Comparison of ENCODE assay signal across 1 cellular context in the genomic region with DNA sequence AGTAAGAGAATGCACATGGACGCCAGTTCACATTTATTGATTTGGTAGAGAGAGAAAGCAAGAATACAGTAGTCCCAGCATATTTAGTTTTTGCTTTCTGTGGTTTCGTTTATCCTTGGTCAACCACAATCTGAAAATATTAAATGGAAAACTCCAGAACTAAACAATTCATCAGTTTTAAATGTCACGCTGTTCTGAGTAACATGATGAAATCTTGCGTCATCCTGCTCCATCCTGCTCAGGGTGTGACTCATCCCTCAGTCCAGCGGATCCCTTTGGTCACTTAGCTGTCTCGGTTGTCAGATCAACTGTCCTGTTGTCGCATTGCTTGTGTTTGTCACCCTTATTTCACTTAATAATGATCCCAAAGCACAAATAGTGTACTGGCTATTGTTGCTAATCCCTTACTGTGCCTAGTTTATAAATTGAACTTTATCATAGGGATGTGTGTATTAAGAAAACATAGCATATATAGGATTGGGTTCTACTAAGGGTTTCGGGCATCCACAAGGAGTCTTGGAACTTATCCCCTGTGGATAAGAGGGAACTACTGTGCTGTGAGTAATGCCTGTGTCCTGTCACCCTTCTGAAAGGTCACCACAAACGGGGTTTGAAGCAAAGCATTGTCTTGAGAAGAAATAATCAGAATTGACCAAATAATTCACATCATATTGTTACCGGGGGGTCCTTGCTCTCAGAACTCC.
TF ChIP-seq lines count a peak whose summit lies in the region.

No MANE protein-coding gene starts in this region.

TF ChIP-seq in K562, 482 proteins besides CTCF, POLR2A, EP300 and RAD21 (continued from another document and continues in another):
- TF ChIP-seq, protein P1, sequence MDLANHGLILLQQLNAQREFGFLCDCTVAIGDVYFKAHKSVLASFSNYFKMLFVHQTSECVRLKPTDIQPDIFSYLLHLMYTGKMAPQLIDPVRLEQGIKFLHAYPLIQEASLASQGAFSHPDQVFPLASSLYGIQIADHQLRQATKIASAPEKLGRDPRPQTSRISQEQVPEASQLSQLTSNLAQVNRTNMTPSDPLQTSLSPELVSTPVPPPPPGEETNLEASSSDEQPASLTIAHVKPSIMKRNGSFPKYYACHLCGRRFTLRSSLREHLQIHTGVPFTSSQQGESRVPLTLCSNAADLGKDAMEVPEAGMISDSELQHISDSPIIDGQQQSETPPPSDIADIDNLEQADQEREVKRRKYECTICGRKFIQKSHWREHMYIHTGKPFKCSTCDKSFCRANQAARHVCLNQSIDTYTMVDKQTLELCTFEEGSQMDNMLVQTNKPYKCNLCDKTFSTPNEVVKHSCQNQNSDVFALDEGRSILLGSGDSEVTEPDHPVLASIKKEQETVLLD (IDR thresholded peaks at IDR 0.05), result no peak
- TF ChIP-seq C11orf30 (IDR thresholded peaks at IDR 0.05; ENCODE audit: low read depth), result 0 out of 2 replicates have a peak, but pooled peaks have one; percentile 7
- peak; percentile 38 for TF ChIP-seq RBFOX2 (IDR thresholded peaks at IDR 0.05; ENCODE audit: low read depth, low read length)
- TF ChIP-seq ARHGAP35 (IDR thresholded peaks at IDR 0.05; ENCODE audit: partially characterized antibody), result no peak
- TF ChIP-seq TSC22D4 (tag; IDR thresholded peaks at IDR 0.05), result no peak
- no peak for TF ChIP-seq ZNF77 (CRISPR knock-in tag; IDR thresholded peaks at IDR 0.05)
- peak; percentile 72 for TF ChIP-seq PKNOX1 (IDR thresholded peaks at IDR 0.05)
- TF ChIP-seq CBX2 (IDR thresholded peaks at IDR 0.05; ENCODE audit: insufficient read depth, low read length, poor library complexity, severe bottlenecking), result no peak
- no peak for TF ChIP-seq TAL1 (IDR thresholded peaks at IDR 0.05)
- no peak for TF ChIP-seq THRA (IDR thresholded peaks at IDR 0.05)
- peak; percentile 77 for TF ChIP-seq ZFP1 (CRISPR knock-in tag; IDR thresholded peaks at IDR 0.05)
- TF ChIP-seq SNIP1 (IDR thresholded peaks at IDR 0.05; ENCODE audit: low read depth), result no peak
- no peak for TF ChIP-seq SMAD1 (IDR thresholded peaks at IDR 0.05; ENCODE audit: low read depth, low read length, partially characterized antibody)
- no peak for TF ChIP-seq PRPF4 (IDR thresholded peaks at IDR 0.05; ENCODE audit: insufficient read depth, low read depth, low read length, poor library complexity, severe bottlenecking)
- TF ChIP-seq UBTF (IDR thresholded peaks at IDR 0.05; ENCODE audit: borderline replicate concordance in 1 of 2, low read depth in 2 of 2, low read length in 2 of 2), result no peak
- TF ChIP-seq U2AF1 (optimal IDR thresholded peaks at IDR 0.05; ENCODE audit: low read depth, low read length), result no peak
- no peak for TF ChIP-seq ZNF184 (CRISPR knock-in tag; IDR thresholded peaks at IDR 0.05)
- peak; percentile 89 for TF ChIP-seq ZNF175 (CRISPR knock-in tag; IDR thresholded peaks at IDR 0.05; ENCODE audit: low read depth)
- TF ChIP-seq ZNF311 (CRISPR knock-in tag; IDR thresholded peaks at IDR 0.05), result no peak
- TF ChIP-seq, protein P2, sequence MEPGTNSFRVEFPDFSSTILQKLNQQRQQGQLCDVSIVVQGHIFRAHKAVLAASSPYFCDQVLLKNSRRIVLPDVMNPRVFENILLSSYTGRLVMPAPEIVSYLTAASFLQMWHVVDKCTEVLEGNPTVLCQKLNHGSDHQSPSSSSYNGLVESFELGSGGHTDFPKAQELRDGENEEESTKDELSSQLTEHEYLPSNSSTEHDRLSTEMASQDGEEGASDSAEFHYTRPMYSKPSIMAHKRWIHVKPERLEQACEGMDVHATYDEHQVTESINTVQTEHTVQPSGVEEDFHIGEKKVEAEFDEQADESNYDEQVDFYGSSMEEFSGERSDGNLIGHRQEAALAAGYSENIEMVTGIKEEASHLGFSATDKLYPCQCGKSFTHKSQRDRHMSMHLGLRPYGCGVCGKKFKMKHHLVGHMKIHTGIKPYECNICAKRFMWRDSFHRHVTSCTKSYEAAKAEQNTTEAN (CRISPR knock-in tag; IDR thresholded peaks at IDR 0.05), result no peak
- 0 out of 2 replicates have a peak, but pooled peaks have one; percentile 15 for TF ChIP-seq CREB3L1 (IDR thresholded peaks at IDR 0.05; ENCODE audit: borderline replicate concordance, low read depth)
- TF ChIP-seq, protein P3, sequence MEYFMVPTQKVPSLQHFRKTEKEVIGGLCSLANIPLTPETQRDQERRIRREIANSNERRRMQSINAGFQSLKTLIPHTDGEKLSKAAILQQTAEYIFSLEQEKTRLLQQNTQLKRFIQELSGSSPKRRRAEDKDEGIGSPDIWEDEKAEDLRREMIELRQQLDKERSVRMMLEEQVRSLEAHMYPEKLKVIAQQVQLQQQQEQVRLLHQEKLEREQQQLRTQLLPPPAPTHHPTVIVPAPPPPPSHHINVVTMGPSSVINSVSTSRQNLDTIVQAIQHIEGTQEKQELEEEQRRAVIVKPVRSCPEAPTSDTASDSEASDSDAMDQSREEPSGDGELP (CRISPR knock-in tag; IDR thresholded peaks at IDR 0.05; ENCODE audit: borderline replicate concordance), result no peak
- peak; percentile 55; the same call in 1 of the 2 replicates for TF ChIP-seq CTBP1 (IDR thresholded peaks at IDR 0.05; ENCODE audit: borderline replicate concordance)
- TF ChIP-seq CHD7 (IDR thresholded peaks at IDR 0.05; ENCODE audit: low read depth, low read length), result no peak
- TF ChIP-seq HMGN3 (IDR thresholded peaks at IDR 0.05; ENCODE audit: borderline replicate concordance, extremely low read depth, insufficient read length, low read depth, low read length), result no peak
- no peak for TF ChIP-seq ZNF316 (IDR thresholded peaks at IDR 0.05)
- TF ChIP-seq ZNF431 (CRISPR knock-in tag; IDR thresholded peaks at IDR 0.05), result no peak
- TF ChIP-seq HDGF (IDR thresholded peaks at IDR 0.05), result no peak
- no peak for TF ChIP-seq POLR2AphosphoS5 (IDR thresholded peaks at IDR 0.05; ENCODE audit: control insufficient read depth, insufficient read depth, low read depth, low read length)
